In genomic region chr15:79989682-79990081, GRCh38 we compare ENCODE assay signal across 18 cellular contexts. TPM values are rescaled to one million over a fixed set of nuclear protein-coding genes. Genes with fewer than 3 reads are reported as not detected.
DNase-seq lines count a peak whose midpoint lies in the region; ATAC-seq and TF ChIP-seq lines count a peak whose summit lies in the region.
"Had no signal": no experiment of that assay in that cellular context is flagged by ENCODE, and none has a peak within 500 bp of the region (broad histone marks: within the 10 kb centered on the region; RNA-seq: fewer than 3 reads in every experiment).

No MANE protein-coding gene starts in this region.

- no peak overlapping the region for H3K9ac ChIP-seq in adipocyte (ENCODE audit: low read length)

- H3K9me3 ChIP-seq in adipocyte (ENCODE audit: control insufficient read depth, low read length) (no peaks in the 10 kb centered on the region), lower lobe of right lung (no peaks in the 10 kb centered on the region)
- H3K9me3 ChIP-seq: SJSA1 had no signal

- DNase-seq in AG10803 (ENCODE audit: low read depth) (peak; percentile 49), M059J (ENCODE audit: low read depth) (peak; percentile 36), adipocyte (ENCODE audit: low read depth) (peak; percentile 49), lower lobe of right lung (peak; percentile 57), epidermal melanocyte (ENCODE audit: insufficient read length, low spot score) (no peak), NCI-H187 treated with DMSO at 0.1 percent for 48 hours (lab: John Stamatoyannopoulos, UW) (no peak), mesothelial cell of epicardium (ENCODE audit: low spot score in 2 of 2, unreplicated experiment in 2 of 2) (no peak)
- DNase-seq: activated CD8-positive, alpha-beta memory T cell treated with anti-CD3 and anti-CD28 coated beads, Interleukin-2, amount 50 U/mL, for 4 hours; activated naive CD8-positive, alpha-beta T cell treated with anti-CD3 and anti-CD28 coated beads for 36 hours; cerebellar nuclear complex; DMS 273 treated with DMSO at 0.1 percent for 48 hours; NCI-H1930; NCI-H82; stimulated activated CD4-positive, alpha-beta T cell treated with anti-CD3 and anti-CD28 coated beads, Interleukin-12 subunit alpha, Interleukin-12 subunit beta, amount 100 ng/mL, for 4 hours had no signal

- H3K36me3 ChIP-seq in adipocyte (ENCODE audit: control insufficient read depth, insufficient read depth, low read length, severe bottlenecking) (no peaks in the 10 kb centered on the region), lower lobe of right lung (no peaks in the 10 kb centered on the region)
- H3K36me3 ChIP-seq: SJSA1 had no signal

- no peaks in the 10 kb centered on the region for H3K9me3 Mint-ChIP-seq in mesothelial cell of epicardium
- H3K9me3 Mint-ChIP-seq: activated naive CD8-positive, alpha-beta T cell treated with anti-CD3 and anti-CD28 coated beads for 36 hours; WTC11 had no signal

- no peaks in the 10 kb centered on the region for H3K27me3 Mint-ChIP-seq in mesothelial cell of epicardium (ENCODE audit: low read depth)
- H3K27me3 Mint-ChIP-seq: activated naive CD8-positive, alpha-beta T cell treated with anti-CD3 and anti-CD28 coated beads for 36 hours had no signal

- no peaks in the 10 kb centered on the region for H3K36me3 Mint-ChIP-seq in mesothelial cell of epicardium
- H3K36me3 Mint-ChIP-seq: activated naive CD8-positive, alpha-beta T cell treated with anti-CD3 and anti-CD28 coated beads for 36 hours; WTC11 had no signal

- intact Hi-C loops in lower lobe of right lung (cut with DNase I): loop anchor here (10.0 kb wide), 1 partner anchor 125 kb away; no protein-coding TSS in a partner anchor

- TF ChIP-seq CTCF in AG10803 (conservative IDR thresholded peaks at IDR 0.05; ENCODE audit: low read length) (no peak), lower lobe of right lung (IDR thresholded peaks at IDR 0.05) (no peak), mesothelial cell of epicardium (IDR thresholded peaks at IDR 0.05; ENCODE audit: unreplicated experiment) (no peak)

- H3K27ac ChIP-seq in lower lobe of right lung: no peak overlapping the region
- H3K27ac ChIP-seq: SJSA1 had no signal

- H3K4me1 ChIP-seq in adipocyte (ENCODE audit: control insufficient read depth, insufficient read depth, low read length) (peaks cover 15% of the 10 kb centered on the region), lower lobe of right lung (peaks cover 6% of the 10 kb centered on the region)
- H3K4me1 ChIP-seq: SJSA1 had no signal

- no peak overlapping the region for H3K4me3 ChIP-seq in AG10803 (ENCODE audit: low read length)
- no peak overlapping the region for H3K4me3 ChIP-seq in adipocyte (ENCODE audit: low read length)
- H3K4me3 ChIP-seq in lower lobe of right lung: no peak overlapping the region
- H3K4me3 ChIP-seq: SJSA1 had no signal

- H3K4me3 Mint-ChIP-seq in mesothelial cell of epicardium: no peak overlapping the region
- H3K4me3 Mint-ChIP-seq: activated naive CD8-positive, alpha-beta T cell treated with anti-CD3 and anti-CD28 coated beads for 36 hours; WTC11 had no signal

- H3K27ac Mint-ChIP-seq in mesothelial cell of epicardium: no peak overlapping the region
- H3K27ac Mint-ChIP-seq: activated naive CD8-positive, alpha-beta T cell treated with anti-CD3 and anti-CD28 coated beads for 36 hours; WTC11 had no signal

- no peaks in the 10 kb centered on the region for H3K27me3 ChIP-seq in adipocyte (replicated peaks; ENCODE audit: control insufficient read depth, insufficient read depth, low read length)
- H3K27me3 ChIP-seq in lower lobe of right lung (ENCODE audit: low read depth): no peaks in the 10 kb centered on the region
- H3K27me3 ChIP-seq: SJSA1 had no signal

- ATAC-seq in lower lobe of right lung (peak; percentile 81 to 82), GM18517 (IDR thresholded peaks at IDR 0.05; ENCODE audit: unreplicated experiment) (no peak)
- ATAC-seq: WTC11 had no signal

- peaks cover 7% of the 10 kb centered on the region for H3K4me1 Mint-ChIP-seq in mesothelial cell of epicardium
- H3K4me1 Mint-ChIP-seq: WTC11 had no signal

RNA-seq across cellular contexts. Expression of gene BCL2A1, which starts 18.7 kb away (rescaled TPM):
- total RNA-seq in M059J (2014; rRNA removed; shearing (Covaris generic)): 0.10 and 0.69 TPM in 2 replicates
- 124 TPM for total RNA-seq in lower lobe of right lung
- total RNA-seq in mesothelial cell of epicardium: 0.23 to 0.71 TPM (median 0.49 TPM) in 3 replicates
- total RNA-seq: endothelial cell of umbilical vein had no signal

Comparison
In these comparisons a context has a peak if more than half of its experiments do, and no peak if none do; other contexts are left out.
1. DNase-seq: peak in AG10803 (single experiment), M059J (single experiment), adipocyte (single experiment) and lower lobe of right lung (single experiment); none in epidermal melanocyte (single experiment), NCI-H187 treated with DMSO at 0.1 percent for 48 hours (single experiment) and mesothelial cell of epicardium (0 of 2).
2. RNA of gene BCL2A1, which starts 18.7 kb away (total RNA-seq): 124 TPM in lower lobe of right lung (single experiment); 0.10 to 0.69 TPM in M059J and 0.23 to 0.71 TPM in mesothelial cell of epicardium; every median in the first group is over 10 times any median in the second.